Comparison of ENCODE assay signal across 6 cellular contexts in the genomic region with DNA sequence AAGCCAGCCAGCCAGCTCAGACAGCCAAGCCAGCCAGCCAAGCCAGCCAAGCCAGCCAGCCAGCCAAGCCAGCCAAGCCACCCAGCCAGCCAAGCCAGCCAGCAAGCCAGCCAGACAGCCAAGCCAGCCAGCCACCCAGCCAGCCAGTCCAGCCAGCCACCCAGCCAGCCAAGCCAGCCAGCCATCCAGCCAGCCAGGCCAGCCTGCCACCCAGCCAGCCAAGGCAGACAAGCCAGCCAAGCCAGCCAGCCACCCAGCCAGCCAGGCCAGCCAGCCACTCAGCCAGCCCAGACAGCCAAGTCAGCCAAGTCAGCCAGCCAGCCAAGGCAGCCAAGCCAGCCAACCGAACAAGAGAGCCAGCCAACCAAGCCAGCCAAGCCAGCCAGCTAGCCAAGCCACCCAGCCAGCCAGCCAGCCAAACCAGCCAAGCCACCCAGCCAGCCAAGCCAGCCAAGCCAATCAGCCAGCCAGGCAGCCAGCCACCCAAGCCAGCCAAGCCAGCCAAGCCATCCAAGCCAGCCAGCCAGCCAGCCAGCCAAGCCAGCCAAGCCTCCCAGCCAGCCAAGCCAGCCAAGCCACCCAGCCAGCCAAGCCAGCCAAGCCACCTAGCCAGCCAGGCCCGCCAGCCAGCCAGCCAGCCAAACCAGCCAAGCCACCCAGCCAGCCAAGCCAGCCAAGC.
A peak's percentile ranks its signal among the peaks of the same experiment; 100 is the strongest.
DNase-seq lines count a peak whose midpoint lies in the region; ATAC-seq and TF ChIP-seq lines count a peak whose summit lies in the region.
"Not testable (repeated sequence)": the region's sequence is repeated elsewhere in the genome, so short reads cannot be mapped to it uniquely, and the experiment has no call there.

No MANE protein-coding gene starts in this region.

- not testable (repeated sequence) for H3K4me1 ChIP-seq in Karpas-422 (ENCODE audit: low read length); endodermal cell (ENCODE audit: control insufficient read depth, insufficient read depth, low read length); right lobe of liver; spleen

- not testable (repeated sequence) for H3K9me2 ChIP-seq in Karpas-422 (replicated peaks; ENCODE audit: insufficient read depth, low read length)

- not testable (repeated sequence) for H3K27ac ChIP-seq in Karpas-422 (ENCODE audit: low read length); endodermal cell (ENCODE audit: low read depth, low read length); right lobe of liver; spleen

- not testable (repeated sequence) for H4K20me1 ChIP-seq in Karpas-422 (ENCODE audit: insufficient read depth, low read depth, low read length)

- H3K4me3 Mint-ChIP-seq in endodermal cell, result not testable (repeated sequence)

- DNase-seq in Karpas-422, result peak; percentile 36
- DNase-seq in activated effector memory CD4-positive, alpha-beta T cell treated with anti-CD3 and anti-CD28 coated beads, Interleukin-2, amount 50 U/mL, for 16 hours, result peak; percentile 68
- peak; percentile 38 for DNase-seq in endodermal cell
- DNase-seq in Right ventricle myocardium superior, result peak; percentile 45
- peak in 2 of 3 donors; percentile 52 to 59 for DNase-seq in right lobe of liver
- peak; percentile 75 for DNase-seq in spleen

- not testable (repeated sequence) for H3K4me1 Mint-ChIP-seq in endodermal cell

- H3K9ac ChIP-seq in Karpas-422 (ENCODE audit: low read length); endodermal cell (ENCODE audit: extremely low read depth, low read length, poor library complexity, severe bottlenecking): not testable (repeated sequence)

- TF ChIP-seq POLR2A in right lobe of liver (IDR thresholded peaks at IDR 0.05); spleen (IDR thresholded peaks at IDR 0.05): not testable (repeated sequence)

- not testable (repeated sequence) for H3K9me3 ChIP-seq in Karpas-422 (ENCODE audit: low read length); endodermal cell (ENCODE audit: control insufficient read depth, low read length); right lobe of liver; spleen

- not testable (repeated sequence) for ATAC-seq in Right ventricle myocardium superior (ENCODE audit: poor library complexity); right lobe of liver

- not testable (repeated sequence) for H3K27me3 Mint-ChIP-seq in endodermal cell (ENCODE audit: insufficient read depth)

- intact Hi-C loops in Right ventricle myocardium superior (cut with DNase I); right lobe of liver (cut with DNase I); spleen (cut with DNase I; ENCODE audit: low total_unique reads): not testable (repeated sequence)

- H3K9me3 Mint-ChIP-seq in endodermal cell, result not testable (repeated sequence)

- not testable (repeated sequence) for H3K27ac Mint-ChIP-seq in endodermal cell

- not testable (repeated sequence) for TF ChIP-seq CTCF in endodermal cell (conservative IDR thresholded peaks at IDR 0.05); right lobe of liver (IDR thresholded peaks at IDR 0.05); spleen (IDR thresholded peaks at IDR 0.05 in 8 of 11, conservative IDR thresholded peaks at IDR 0.05 in 3 of 11)

- H3K4me2 ChIP-seq in Karpas-422 (ENCODE audit: low read depth, low read length, poor library complexity, severe bottlenecking), result not testable (repeated sequence)

- not testable (repeated sequence) for H3K79me2 ChIP-seq in Karpas-422 (ENCODE audit: low read length)

- H3K36me3 Mint-ChIP-seq in endodermal cell (ENCODE audit: low read depth), result not testable (repeated sequence)

- not testable (repeated sequence) for H2AFZ ChIP-seq in Karpas-422 (ENCODE audit: low read length)

- not testable (repeated sequence) for H3K4me3 ChIP-seq in Karpas-422 (ENCODE audit: low read length); endodermal cell (ENCODE audit: low read length); right lobe of liver; spleen

- no CpG with 5 or more reads among the region's 2 CpGs for WGBS in endodermal cell (ENCODE audit: insufficient coverage in 1 of 2, insufficient read length in 1 of 2), 2 experiments
- no CpG with 5 or more reads among the region's 2 CpGs for WGBS in right lobe of liver (ENCODE audit: insufficient coverage, low coverage, low lambda C conversion rate, missing lambda C conversion rate)
- WGBS in spleen, 5 donors, result 70 to 100% (median 87%) methylated on average over 1 to 2 of the region's 2 CpGs

- H3K36me3 ChIP-seq in Karpas-422 (ENCODE audit: insufficient read depth, low read length); endodermal cell (ENCODE audit: control insufficient read depth, insufficient read depth, low read length); right lobe of liver; spleen: not testable (repeated sequence)

- H3K27me3 ChIP-seq in Karpas-422 (ENCODE audit: low read length); endodermal cell (ENCODE audit: control insufficient read depth, insufficient read depth, low read length, poor library complexity, severe bottlenecking); right lobe of liver; spleen (replicated peaks in 1 of 7): not testable (repeated sequence)
